ENCODE assay signal across 8 cellular contexts in the genomic region with DNA sequence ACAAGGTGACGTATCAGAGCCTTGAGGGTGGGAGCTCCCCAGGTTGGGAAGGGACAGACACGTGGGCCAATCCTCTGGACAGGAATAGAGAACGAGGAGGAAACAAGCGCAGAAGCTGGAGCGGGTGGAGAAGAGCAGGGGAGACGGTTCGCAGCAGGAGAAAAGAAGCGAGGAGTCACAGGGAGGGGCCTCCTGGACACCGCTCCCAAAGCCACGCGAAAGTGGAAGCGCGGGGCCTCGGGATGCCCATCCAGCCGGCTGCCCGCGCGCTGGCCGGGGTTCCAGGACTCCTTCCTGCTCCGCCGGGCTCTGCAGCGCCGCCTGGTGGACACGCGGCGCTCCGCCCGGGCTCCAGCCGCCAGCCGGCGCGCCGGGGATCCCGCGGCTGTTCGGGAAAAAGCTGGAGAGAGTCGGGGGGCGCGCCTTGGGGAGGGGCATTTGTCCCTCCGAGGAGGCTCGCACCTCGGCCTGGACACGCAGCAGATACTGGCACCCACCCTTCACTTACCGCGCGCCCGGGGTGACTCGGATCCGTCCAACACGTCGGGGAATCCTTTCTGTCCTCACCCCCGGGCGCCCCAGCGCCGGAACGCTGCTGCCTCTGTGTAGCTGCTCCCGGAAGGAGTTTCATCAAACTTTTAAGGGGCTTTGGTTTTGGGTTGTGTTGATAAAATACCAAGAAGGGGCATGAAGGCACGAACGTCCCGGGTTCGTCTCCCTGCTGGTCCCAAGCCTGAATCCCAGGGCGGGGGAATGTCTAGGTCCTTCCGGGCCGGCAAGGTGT. TPM values are rescaled to one million over a fixed set of nuclear protein-coding genes. Genes with fewer than 3 reads are reported as not detected.
A peak's percentile ranks its signal among the peaks of the same experiment; 100 is the strongest.
DNase-seq lines count a peak whose midpoint lies in the region; ATAC-seq and TF ChIP-seq lines count a peak whose summit lies in the region.

No MANE protein-coding gene starts in this region.

- H3K9me3 Mint-ChIP-seq in activated naive CD4-positive, alpha-beta T cell treated with anti-CD3 and anti-CD28 coated beads for 36 hours = no peaks in the 10 kb centered on the region
- H3K9me3 Mint-ChIP-seq in activated naive CD8-positive, alpha-beta T cell treated with anti-CD3 and anti-CD28 coated beads, Interleukin-2, amount 10 ng/mL, durations not matched to agents 7 days and 5 days = no peaks in the 10 kb centered on the region

- POLR2A ChIA-PET in activated naive CD8-positive, alpha-beta T cell treated with anti-CD3 and anti-CD28 coated beads, Interleukin-2, amount 10 ng/mL, durations not matched to agents 7 days and 5 days (lab: Charles Lee) = no interaction called here

- H3K36me3 ChIP-seq in sigmoid colon = peaks cover 0 to 34% (median 6%) of the 10 kb centered on the region in 4 donors

- intact Hi-C loops in activated naive CD4-positive, alpha-beta T cell treated with anti-CD3 and anti-CD28 coated beads for 36 hours (cut with micrococcal nuclease) = loop anchor here (2.0 kb wide), 1 partner anchor 101 kb away; no protein-coding TSS in a partner anchor
- intact Hi-C loops in right cardiac atrium (cut with DNase I) = loop anchor here (5.0 to 10.0 kb wide), 6 partner anchors 509 to 1149 kb away; no protein-coding TSS in a partner anchor
- intact Hi-C loops in sigmoid colon (cut with DNase I) = loop anchor here (2.0 kb wide), 1 partner anchor 101 kb away; no protein-coding TSS in a partner anchor

- ATAC-seq in activated naive CD8-positive, alpha-beta T cell treated with anti-CD3 and anti-CD28 coated beads, Interleukin-2, amount 10 ng/mL, durations not matched to agents 7 days and 5 days (ENCODE audit: low read depth) = peak; percentile 35
- ATAC-seq in right cardiac atrium (peak; percentile 34 to 55), HG02678 (IDR thresholded peaks at IDR 0.05; ENCODE audit: unreplicated experiment) (no peak)

- peak; percentile 30 for DNase-seq in activated naive CD4-positive, alpha-beta T cell treated with anti-CD3 and anti-CD28 coated beads for 36 hours
- no peak for DNase-seq in activated naive CD4-positive, alpha-beta T cell (lab: John Stamatoyannopoulos, UW)
- DNase-seq in activated naive CD8-positive, alpha-beta T cell treated with anti-CD3 and anti-CD28 coated beads, Interleukin-2, amount 10 ng/mL, durations not matched to agents 7 days and 5 days = peak; percentile 72
- peak; percentile 74 to 87 (median 87) for DNase-seq in right cardiac atrium
- DNase-seq in sigmoid colon = no peak
- no peak for DNase-seq in NCI-H2081 treated with DMSO at 0.1 percent for 48 hours (lab: John Stamatoyannopoulos, UW)
- no peak for DNase-seq in GM19238 (ENCODE audit: insufficient read length, low spot score)

- CTCF ChIA-PET in activated naive CD4-positive, alpha-beta T cell treated with anti-CD3 and anti-CD28 coated beads for 36 hours (lab: Charles Lee) = interaction anchor here (0.7 to 1.0 kb wide), 2 partner anchors 16 to 100 kb away, joined by 3 to 4 read pairs; no protein-coding TSS in a partner anchor

- WGBS in right cardiac atrium = 12% methylated on average over 64 of the region's 64 CpGs
- 5 to 13% methylated on average over 64 of the region's 64 CpGs for WGBS in sigmoid colon, 2 donors

- TF ChIP-seq CTCF in sigmoid colon (IDR thresholded peaks at IDR 0.05) = peak; percentile 49 to 90 (median 68)

- H3K4me1 Mint-ChIP-seq in activated naive CD4-positive, alpha-beta T cell treated with anti-CD3 and anti-CD28 coated beads for 36 hours (ENCODE audit: low read depth) = peaks cover 9% of the 10 kb centered on the region
- peaks cover 6% of the 10 kb centered on the region for H3K4me1 Mint-ChIP-seq in activated naive CD8-positive, alpha-beta T cell treated with anti-CD3 and anti-CD28 coated beads, Interleukin-2, amount 10 ng/mL, durations not matched to agents 7 days and 5 days

- H3K4me3 ChIP-seq in right cardiac atrium (ENCODE audit: low read length) (peak overlapping the region; percentile 56), sigmoid colon (peak overlapping the region in 3 of 4 donors; percentile 76 to 94 (median 90))

- H3K9me3 ChIP-seq in right cardiac atrium (ENCODE audit: control insufficient read depth, low read length) (no peaks in the 10 kb centered on the region), sigmoid colon (no peaks in the 10 kb centered on the region)

- H3K27me3 Mint-ChIP-seq in activated naive CD4-positive, alpha-beta T cell treated with anti-CD3 and anti-CD28 coated beads for 36 hours (ENCODE audit: low read depth) = peaks cover 39% of the 10 kb centered on the region
- H3K27me3 Mint-ChIP-seq in activated naive CD8-positive, alpha-beta T cell treated with anti-CD3 and anti-CD28 coated beads, Interleukin-2, amount 10 ng/mL, durations not matched to agents 7 days and 5 days = peaks cover 56% of the 10 kb centered on the region

- no peaks in the 10 kb centered on the region for H3K36me3 Mint-ChIP-seq in activated naive CD4-positive, alpha-beta T cell treated with anti-CD3 and anti-CD28 coated beads for 36 hours (ENCODE audit: low read depth)
- peaks cover 2% of the 10 kb centered on the region for H3K36me3 Mint-ChIP-seq in activated naive CD8-positive, alpha-beta T cell treated with anti-CD3 and anti-CD28 coated beads, Interleukin-2, amount 10 ng/mL, durations not matched to agents 7 days and 5 days

- H3K27ac Mint-ChIP-seq in activated naive CD4-positive, alpha-beta T cell treated with anti-CD3 and anti-CD28 coated beads for 36 hours = no peak overlapping the region
- H3K27ac Mint-ChIP-seq in activated naive CD8-positive, alpha-beta T cell treated with anti-CD3 and anti-CD28 coated beads, Interleukin-2, amount 10 ng/mL, durations not matched to agents 7 days and 5 days = peak overlapping the region; percentile 52

- H3K27me3 ChIP-seq in right cardiac atrium (ENCODE audit: control insufficient read depth, insufficient read depth) (no peaks in the 10 kb centered on the region), sigmoid colon (no peaks in the 10 kb centered on the region)

- TF ChIP-seq POLR2A in sigmoid colon (IDR thresholded peaks at IDR 0.05) = no peak

- H3K27ac ChIP-seq in right cardiac atrium (ENCODE audit: low read length) (peak overlapping the region; percentile 73), sigmoid colon (peak overlapping the region; percentile 93 to 99 (median 98))

- H3K4me3 Mint-ChIP-seq in activated naive CD4-positive, alpha-beta T cell treated with anti-CD3 and anti-CD28 coated beads for 36 hours = no peak overlapping the region
- peak overlapping the region; percentile 43 for H3K4me3 Mint-ChIP-seq in activated naive CD8-positive, alpha-beta T cell treated with anti-CD3 and anti-CD28 coated beads, Interleukin-2, amount 10 ng/mL, durations not matched to agents 7 days and 5 days

- no peak for TF ChIP-seq EP300 in sigmoid colon (IDR thresholded peaks at IDR 0.05)

- H3K4me1 ChIP-seq in right cardiac atrium (ENCODE audit: control insufficient read depth, insufficient read depth, low read length) (no peaks in the 10 kb centered on the region), sigmoid colon (peaks cover 0 to 33% (median 18%) of the 10 kb centered on the region in 4 donors)

RNA-seq across cellular contexts. Expression of a gene that starts 6.2 kb away (rescaled TPM):
- total RNA-seq in activated naive CD4-positive, alpha-beta T cell treated with anti-CD3 and anti-CD28 coated beads for 36 hours = under 1 TPM; 0.07 to 0.21 TPM
- total RNA-seq in activated naive CD8-positive, alpha-beta T cell treated with anti-CD3 and anti-CD28 coated beads, Interleukin-2, amount 10 ng/mL, durations not matched to agents 7 days and 5 days = under 1 TPM; 0.23 to 0.42 TPM
- total RNA-seq in right cardiac atrium (10 to 100 TPM; 13.2 to 14.6 (median 14.3) TPM), sigmoid colon (10 to 100 TPM; 10.0 to 20.3 (median 18.2) TPM)
- polyA plus RNA-seq in right cardiac atrium (8.7 TPM), sigmoid colon (1 to 10 TPM; 2.3 to 6.3 (median 5.4) TPM)

RNA-seq across cellular contexts. Expression of a gene that starts 36.1 kb away (rescaled TPM):
- not detected for total RNA-seq in activated naive CD4-positive, alpha-beta T cell treated with anti-CD3 and anti-CD28 coated beads for 36 hours
- total RNA-seq in activated naive CD8-positive, alpha-beta T cell treated with anti-CD3 and anti-CD28 coated beads, Interleukin-2, amount 10 ng/mL, durations not matched to agents 7 days and 5 days = not detected
- total RNA-seq in right cardiac atrium (10 to 100 TPM; 42.7 to 97.9 (median 55.1) TPM), sigmoid colon (10 to 100 TPM in 3 of 4 donors, 1 to 10 TPM in 1; 5.7 to 22.2 (median 13.7) TPM)
- polyA plus RNA-seq in right cardiac atrium (48.8 TPM), sigmoid colon (1 to 10 TPM; 2.8 to 9.0 (median 4.2) TPM)

Comparison
In these comparisons a context has a peak if more than half of its experiments do, and no peak if none do; other contexts are left out.
1. DNase-seq: peak in activated naive CD4-positive, alpha-beta T cell treated with anti-CD3 and anti-CD28 coated beads for 36 hours (single experiment), activated naive CD8-positive, alpha-beta T cell treated with anti-CD3 and anti-CD28 coated beads, Interleukin-2, amount 10 ng/mL, durations not matched to agents 7 days and 5 days (single experiment) and right cardiac atrium (3 of 3); none in activated naive CD4-positive, alpha-beta T cell (0 of 4), sigmoid colon (single experiment), NCI-H2081 treated with DMSO at 0.1 percent for 48 hours (single experiment) and GM19238 (single experiment).
2. RNA of a gene that starts 6.2 kb away (total RNA-seq): 10.0 to 20.3 TPM in sigmoid colon and 13.2 to 14.6 TPM in right cardiac atrium; 0.23 to 0.42 TPM in activated naive CD8-positive, alpha-beta T cell treated with anti-CD3 and anti-CD28 coated beads, Interleukin-2, amount 10 ng/mL, durations not matched to agents 7 days and 5 days and 0.07 to 0.21 TPM in activated naive CD4-positive, alpha-beta T cell treated with anti-CD3 and anti-CD28 coated beads for 36 hours; every median in the first group is over 4 times any median in the second.
3. RNA of a gene that starts 36.1 kb away (total RNA-seq): 42.7 to 97.9 TPM in right cardiac atrium and 5.7 to 22.2 TPM in sigmoid colon; not detected in activated naive CD8-positive, alpha-beta T cell treated with anti-CD3 and anti-CD28 coated beads, Interleukin-2, amount 10 ng/mL, durations not matched to agents 7 days and 5 days and not detected in activated naive CD4-positive, alpha-beta T cell treated with anti-CD3 and anti-CD28 coated beads for 36 hours; every median in the first group is over 4 times any median in the second.